8 cellular contexts compared by ENCODE assay signal in genomic region chr17:35586569-35587073, GRCh38. TPM values are rescaled to one million over a fixed set of nuclear protein-coding genes. Genes with fewer than 3 reads are reported as not detected.
DNase-seq lines count a peak whose midpoint lies in the region; ATAC-seq and TF ChIP-seq lines count a peak whose summit lies in the region.

No MANE protein-coding gene starts in this region.

- no peaks in the 10 kb centered on the region for H3K27me3 Mint-ChIP-seq in activated T-cell treated with anti-CD3 and anti-CD28 coated beads, Interleukin-2, amount 50 U/mL, for 24 hours

- peak overlapping the region; percentile 98 for H3K4me3 Mint-ChIP-seq in activated T-cell treated with anti-CD3 and anti-CD28 coated beads, Interleukin-2, amount 50 U/mL, for 24 hours

- DNase-seq in activated T-cell treated with anti-CD3 and anti-CD28 coated beads, Interleukin-2, amount 50 U/mL, for 24 hours = no peak
- no peak for DNase-seq in activated T-cell treated with anti-CD3 and anti-CD28 coated beads, Interleukin-2, amount 50 U/mL, for 1 hour
- DNase-seq in SW480 (ENCODE audit: low spot score) (peak; percentile 9), foreskin keratinocyte (no peak), skeletal muscle cell (ENCODE audit: low read depth) (no peak), foreskin melanocyte (no peak), NCI-H2107 treated with DMSO at 0.1 percent for 48 hours (lab: John Stamatoyannopoulos, UW; ENCODE audit: unreplicated experiment) (no peak), AG20443 (ENCODE audit: low spot score) (no peak)

- peaks cover 13% of the 10 kb centered on the region for H3K4me1 ChIP-seq in foreskin keratinocyte

- H3K27me3 ChIP-seq in foreskin keratinocyte = no peaks in the 10 kb centered on the region

- H3K27ac ChIP-seq in foreskin keratinocyte = peak overlapping the region; percentile 96

- H3K36me3 Mint-ChIP-seq in activated T-cell treated with anti-CD3 and anti-CD28 coated beads, Interleukin-2, amount 50 U/mL, for 24 hours (ENCODE audit: low read depth) = peaks cover 14% of the 10 kb centered on the region

- H3K9me3 Mint-ChIP-seq in activated T-cell treated with anti-CD3 and anti-CD28 coated beads, Interleukin-2, amount 50 U/mL, for 24 hours = no peaks in the 10 kb centered on the region

- peak overlapping the region; percentile 64 for H3K4me3 ChIP-seq in skeletal muscle cell (ENCODE audit: low read depth, low read length)

- H3K27ac Mint-ChIP-seq in activated T-cell treated with anti-CD3 and anti-CD28 coated beads, Interleukin-2, amount 50 U/mL, for 24 hours = peak overlapping the region; percentile 98

- peaks cover 30% of the 10 kb centered on the region for H3K4me1 Mint-ChIP-seq in activated T-cell treated with anti-CD3 and anti-CD28 coated beads, Interleukin-2, amount 50 U/mL, for 24 hours (ENCODE audit: low read depth)

- ATAC-seq in foreskin keratinocyte = no peak

- no peak for TF ChIP-seq CTCF in foreskin keratinocyte (conservative IDR thresholded peaks at IDR 0.05)

RNA-seq across cellular contexts. Expression of gene AP2B1, which starts 0.5 kb away (rescaled TPM):
- 144 and 167 TPM in 2 replicates for total RNA-seq in foreskin keratinocyte
- 55.0 and 69.1 TPM in 2 replicates for polyA plus RNA-seq in foreskin keratinocyte

RNA-seq across cellular contexts. Expression of gene PEX12, which starts 8.2 kb away (rescaled TPM):
- total RNA-seq in foreskin keratinocyte = 3.9 and 4.0 TPM in 2 replicates
- 2.0 and 2.1 TPM in 2 replicates for polyA plus RNA-seq in foreskin keratinocyte

RNA-seq across cellular contexts. Expression of gene SLFN14, which starts 26.0 kb away (rescaled TPM):
- not detected in 2 replicates for total RNA-seq in foreskin keratinocyte
- not detected in 2 replicates for polyA plus RNA-seq in foreskin keratinocyte

RNA-seq across cellular contexts. Expression of gene SLFN12L, which starts 49.1 kb away (rescaled TPM):
- total RNA-seq in foreskin keratinocyte = not detected in 2 replicates
- polyA plus RNA-seq in foreskin keratinocyte = not detected in 2 replicates
